Comparison of ENCODE assay signal across 1 cellular context in genomic region chr16:89921131-89921698, GRCh38.
A peak's percentile ranks its signal among the peaks of the same experiment; 100 is the strongest.
TF ChIP-seq lines count a peak whose summit lies in the region.

No MANE protein-coding gene starts in this region.

TF ChIP-seq in HepG2, 621 proteins besides CTCF, POLR2A, EP300 and RAD21 (continued from another document and continues in another):
- no peak for TF ChIP-seq GRHL1 (CRISPR knock-in tag; conservative IDR thresholded peaks at IDR 0.05)
- TF ChIP-seq KDM5A (IDR thresholded peaks at IDR 0.05; ENCODE audit: borderline replicate concordance, low read length) = no peak
- TF ChIP-seq ZNF646 (CRISPR knock-in tag; IDR thresholded peaks at IDR 0.05) = no peak
- TF ChIP-seq THRA (CRISPR knock-in tag; IDR thresholded peaks at IDR 0.05; ENCODE audit: borderline replicate concordance) = peak; percentile 92
- no peak for TF ChIP-seq CERS6 (CRISPR knock-in tag; IDR thresholded peaks at IDR 0.05)
- TF ChIP-seq TRAFD1 (CRISPR knock-in tag; IDR thresholded peaks at IDR 0.05; ENCODE audit: borderline replicate concordance) = no peak
- peak; percentile 53; the same call in 1 of the 2 replicates for TF ChIP-seq ZNF678 (CRISPR knock-in tag; IDR thresholded peaks at IDR 0.05)
- no peak for TF ChIP-seq RFX1 (IDR thresholded peaks at IDR 0.05)
- no peak; the same call in 1 of the 2 replicates for TF ChIP-seq ARID4A (CRISPR knock-in tag; IDR thresholded peaks at IDR 0.05; ENCODE audit: borderline replicate concordance)
- no peak for TF ChIP-seq NR2F1 (CRISPR knock-in tag; IDR thresholded peaks at IDR 0.05)
- TF ChIP-seq ZMAT5 (CRISPR knock-in tag; IDR thresholded peaks at IDR 0.05; ENCODE audit: borderline replicate concordance, low read depth) = no peak
- no peak for TF ChIP-seq MIXL1 (CRISPR knock-in tag; IDR thresholded peaks at IDR 0.05)
- 0 out of 2 replicates have a peak, but pooled peaks have one; percentile 22 for TF ChIP-seq MTA1 (CRISPR knock-in tag; IDR thresholded peaks at IDR 0.05; ENCODE audit: borderline replicate concordance)
- 0 out of 2 replicates have a peak, but pooled peaks have one; percentile 7 for TF ChIP-seq ZFP91 (CRISPR knock-in tag; IDR thresholded peaks at IDR 0.05; ENCODE audit: borderline replicate concordance)
- no peak for TF ChIP-seq UBTF (CRISPR knock-in tag; IDR thresholded peaks at IDR 0.05)
- no peak for TF ChIP-seq AKNA (CRISPR knock-in tag; IDR thresholded peaks at IDR 0.05; ENCODE audit: borderline replicate concordance)
- no peak for TF ChIP-seq MAZ (IDR thresholded peaks at IDR 0.05; ENCODE audit: borderline replicate concordance, low read depth, low read length)
- TF ChIP-seq MAZ (CRISPR knock-in tag; IDR thresholded peaks at IDR 0.05; ENCODE audit: low read depth) = no peak
- no peak for TF ChIP-seq DDIT3 (CRISPR knock-in tag; IDR thresholded peaks at IDR 0.05)
